Comparison of ENCODE assay signal across 10 cellular contexts in genomic region chr1:30976143-30976542, GRCh38.
A peak's percentile ranks its signal among the peaks of the same experiment; 100 is the strongest.
DNase-seq lines count a peak whose midpoint lies in the region; ATAC-seq, FAIRE-seq and TF ChIP-seq lines count a peak whose summit lies in the region.
"Had no signal": no experiment of that assay in that cellular context is flagged by ENCODE, and none has a peak within 500 bp of the region (broad histone marks: within the 10 kb centered on the region; RNA-seq: fewer than 3 reads in every experiment).

No MANE protein-coding gene starts in this region.

- in situ Hi-C loops in HepG2 (cut with HindIII; ENCODE audit: extremely low pct_ligation_motif_present, low pct_unique_long_range_greater_than_20kb), result no loop called here

- H3K9me3 ChIP-seq in right lobe of liver, result no peaks in the 10 kb centered on the region
- H3K9me3 ChIP-seq in HepG2 (ENCODE audit: low read length), result no peaks in the 10 kb centered on the region
- no peaks in the 10 kb centered on the region for H3K9me3 ChIP-seq in lower lobe of right lung

- H3K4me1 ChIP-seq in right lobe of liver, result peaks cover 0 to 5% (median 2%) of the 10 kb centered on the region in 4 donors
- peaks cover 49% of the 10 kb centered on the region for H3K4me1 ChIP-seq in HepG2 (ENCODE audit: insufficient read depth, low read length)
- H3K4me1 ChIP-seq in lower lobe of right lung, result peaks cover 25% of the 10 kb centered on the region

- H2AFZ ChIP-seq in HepG2 (ENCODE audit: low read length), result no peak overlapping the region

- TF ChIP-seq RAD21 in HepG2 (CRISPR knock-in tag; IDR thresholded peaks at IDR 0.05), result no peak

- H3K4me3 Mint-ChIP-seq in brain, result peak overlapping the region in 1 of 5 experiments; percentile 5

- intact Hi-C loops in right lobe of liver (cut with DNase I), result no loop called here
- intact Hi-C loops in HepG2 (cut with micrococcal nuclease; ENCODE audit: unreplicated experiment), result no loop called here
- intact Hi-C loops in lower lobe of right lung (cut with DNase I), result no loop called here

- POLR2A ChIA-PET in HepG2 (lab: Yijun Ruan, JAX), result interaction anchor here (0.7 kb wide), 1 partner anchor 90 kb away, joined by 3 read pairs; no protein-coding TSS in a partner anchor

- H3K27me3 ChIP-seq in right lobe of liver (no peaks in the 10 kb centered on the region), HepG2 (ENCODE audit: control insufficient read depth in 1 of 2, insufficient read depth in 2 of 2, low read length in 2 of 2) (no peaks in the 10 kb centered on the region), lower lobe of right lung (ENCODE audit: low read depth) (no peaks in the 10 kb centered on the region)

- H3K9ac ChIP-seq in HepG2 (ENCODE audit: insufficient read depth, low read depth, low read length), result no peak overlapping the region

- no peaks in the 10 kb centered on the region for H3K9me3 Mint-ChIP-seq in brain

- peaks cover 63% of the 10 kb centered on the region for H4K20me1 ChIP-seq in HepG2 (ENCODE audit: insufficient read depth, low read length)

- H3K79me2 ChIP-seq in HepG2 (ENCODE audit: insufficient read depth, low read length), result peaks cover 52% of the 10 kb centered on the region

- H3K36me3 Mint-ChIP-seq in brain, result peaks cover 72% of the 10 kb centered on the region

- H3K27ac ChIP-seq in right lobe of liver (no peak overlapping the region), HepG2 (ENCODE audit: extremely low read length, insufficient read depth, low read length) (no peak overlapping the region), lower lobe of right lung (no peak overlapping the region)

- no peak overlapping the region for H3K4me3 ChIP-seq in right lobe of liver
- no peak overlapping the region for H3K4me3 ChIP-seq in HepG2 (replicated peaks in 1 of 3; ENCODE audit: insufficient read depth in 1 of 3, low read depth in 2 of 3, low read length in 3 of 3)
- no peak overlapping the region for H3K4me3 ChIP-seq in lower lobe of right lung

- H3K27me3 Mint-ChIP-seq in brain, result no peaks in the 10 kb centered on the region

- ATAC-seq in right lobe of liver, result peak; percentile 29 to 53 (median 50)
- no peak for ATAC-seq in HepG2
- ATAC-seq in lower lobe of right lung, result peak; percentile 62 to 65

- no peak for TF ChIP-seq CTCF in right lobe of liver (IDR thresholded peaks at IDR 0.05)
- TF ChIP-seq CTCF in HepG2 (CRISPR knock-in tag; IDR thresholded peaks at IDR 0.05), result no peak
- no peak for TF ChIP-seq CTCF in brain (conservative IDR thresholded peaks at IDR 0.05)
- no peak for TF ChIP-seq CTCF in lower lobe of right lung (IDR thresholded peaks at IDR 0.05)

- H3K27ac Mint-ChIP-seq in brain, result peak overlapping the region in 3 of 5 experiments; percentile 42 to 76 (median 61)

- CTCF ChIA-PET in HepG2 (lab: Yijun Ruan, JAX; ENCODE audit: low intra/inter-chr PET ratio, low total read pairs), result no interaction called here

- FAIRE-seq in HepG2 (lab: Jason Lieb, UNC), result no peak
- no peak for FAIRE-seq in frontal cortex (lab: Jason Lieb, UNC)

- TF ChIP-seq POLR2A in right lobe of liver (IDR thresholded peaks at IDR 0.05), result no peak
- TF ChIP-seq POLR2A in HepG2 (IDR thresholded peaks at IDR 0.05; ENCODE audit: insufficient read depth in 1 of 2, low read depth in 2 of 2, low read length in 2 of 2), result no peak

- H3K4me1 Mint-ChIP-seq in brain, result peaks cover 60% of the 10 kb centered on the region

- H3K36me3 ChIP-seq in right lobe of liver (peaks cover 0 to 51% (median 16%) of the 10 kb centered on the region in 4 donors), HepG2 (replicated peaks in 1 of 2; ENCODE audit: control insufficient read depth in 1 of 2, insufficient read depth in 2 of 2, low read length in 2 of 2) (peaks cover 12 to 60% of the 10 kb centered on the region in 2 experiments), lower lobe of right lung (peaks cover 55% of the 10 kb centered on the region)

- no peak for DNase-seq in right lobe of liver
- DNase-seq in HepG2 (ENCODE audit: low spot score), result no peak
- no peak for DNase-seq in lower lobe of right lung
- no peak for DNase-seq in nucleus accumbens (lab: John Stamatoyannopoulos, UW)
- no peak for DNase-seq in frontal cortex (ENCODE audit: low spot score in 2 of 2)
- DNase-seq in NCI-H2196 (lab: John Stamatoyannopoulos, UW; ENCODE audit: unreplicated experiment), result no peak
- no peak for DNase-seq in globus pallidus (ENCODE audit: low spot score)
- DNase-seq: activated gamma-delta T cell, DND-41 had no signal

- 60% methylated on average over 2 of the region's 2 CpGs for WGBS in right lobe of liver (ENCODE audit: insufficient coverage, low coverage, low lambda C conversion rate, missing lambda C conversion rate)
- 100% methylated on average over 2 of the region's 2 CpGs for WGBS in HepG2 (ENCODE audit: low lambda C conversion rate)

- TF ChIP-seq EP300 in HepG2 (IDR thresholded peaks at IDR 0.05; ENCODE audit: low read depth in 2 of 2, low read length in 2 of 2) (no peak), HepG2 (CRISPR knock-in tag; IDR thresholded peaks at IDR 0.05; ENCODE audit: borderline replicate concordance) (no peak)

- H3K4me2 ChIP-seq in HepG2 (ENCODE audit: low read depth, low read length), result no peak overlapping the region

- BruUV-seq in HepG2 (replicated peaks; lab: Mats Ljungman, UMichigan), result no TSS peak

TF ChIP-seq in HepG2, 621 proteins besides CTCF, POLR2A, EP300 and RAD21 (continues in another document):
- no peak for TF ChIP-seq ZNF780A (CRISPR knock-in tag; IDR thresholded peaks at IDR 0.05)
- TF ChIP-seq RNF219 (CRISPR knock-in tag; IDR thresholded peaks at IDR 0.05), result no peak
- no peak for TF ChIP-seq U2AF2 (IDR thresholded peaks at IDR 0.05; ENCODE audit: low read depth, low read length)
- TF ChIP-seq ZMYM4 (CRISPR knock-in tag; IDR thresholded peaks at IDR 0.05), result no peak
- no peak for TF ChIP-seq PHF8 (CRISPR knock-in tag; IDR thresholded peaks at IDR 0.05)
- TF ChIP-seq ZFP41 (CRISPR knock-in tag; IDR thresholded peaks at IDR 0.05; ENCODE audit: borderline replicate concordance), result no peak
- TF ChIP-seq GMEB1 (CRISPR knock-in tag; IDR thresholded peaks at IDR 0.05; ENCODE audit: borderline replicate concordance), result no peak
- TF ChIP-seq CENPT (CRISPR knock-in tag; IDR thresholded peaks at IDR 0.05; ENCODE audit: low read depth), result no peak
- no peak for TF ChIP-seq ATF4 (CRISPR knock-in tag; IDR thresholded peaks at IDR 0.05)
- TF ChIP-seq SAFB2 (CRISPR knock-in tag; IDR thresholded peaks at IDR 0.05; ENCODE audit: borderline replicate concordance, low read depth), result no peak
- TF ChIP-seq TFAP4 (IDR thresholded peaks at IDR 0.05; ENCODE audit: borderline replicate concordance, low read depth), result no peak
